1 cellular context compared by ENCODE assay signal in genomic region chr17:7014995-7015586, GRCh38.
TF ChIP-seq lines count a peak whose summit lies in the region.

No MANE protein-coding gene starts in this region.

TF ChIP-seq in IMR-90, 13 proteins besides CTCF, POLR2A, EP300 and RAD21:
- TF ChIP-seq, protein P1, sequence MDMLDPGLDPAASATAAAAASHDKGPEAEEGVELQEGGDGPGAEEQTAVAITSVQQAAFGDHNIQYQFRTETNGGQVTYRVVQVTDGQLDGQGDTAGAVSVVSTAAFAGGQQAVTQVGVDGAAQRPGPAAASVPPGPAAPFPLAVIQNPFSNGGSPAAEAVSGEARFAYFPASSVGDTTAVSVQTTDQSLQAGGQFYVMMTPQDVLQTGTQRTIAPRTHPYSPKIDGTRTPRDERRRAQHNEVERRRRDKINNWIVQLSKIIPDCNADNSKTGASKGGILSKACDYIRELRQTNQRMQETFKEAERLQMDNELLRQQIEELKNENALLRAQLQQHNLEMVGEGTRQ (IDR thresholded peaks at IDR 0.05; ENCODE audit: low read depth, low read length) = peak; percentile 49
- no peak for TF ChIP-seq ELK1 (IDR thresholded peaks at IDR 0.05; ENCODE audit: borderline replicate concordance, low read depth, low read length)
- no peak for TF ChIP-seq CHD1 (IDR thresholded peaks at IDR 0.05; ENCODE audit: low read depth, low read length)
- TF ChIP-seq MAZ (IDR thresholded peaks at IDR 0.05; ENCODE audit: borderline replicate concordance, low read depth, low read length) = no peak
- no peak for TF ChIP-seq FOS (IDR thresholded peaks at IDR 0.05; ENCODE audit: low read depth, low read length)
- TF ChIP-seq MXI1 (IDR thresholded peaks at IDR 0.05; ENCODE audit: borderline replicate concordance, low read depth, low read length) = no peak
